In the genomic region with DNA sequence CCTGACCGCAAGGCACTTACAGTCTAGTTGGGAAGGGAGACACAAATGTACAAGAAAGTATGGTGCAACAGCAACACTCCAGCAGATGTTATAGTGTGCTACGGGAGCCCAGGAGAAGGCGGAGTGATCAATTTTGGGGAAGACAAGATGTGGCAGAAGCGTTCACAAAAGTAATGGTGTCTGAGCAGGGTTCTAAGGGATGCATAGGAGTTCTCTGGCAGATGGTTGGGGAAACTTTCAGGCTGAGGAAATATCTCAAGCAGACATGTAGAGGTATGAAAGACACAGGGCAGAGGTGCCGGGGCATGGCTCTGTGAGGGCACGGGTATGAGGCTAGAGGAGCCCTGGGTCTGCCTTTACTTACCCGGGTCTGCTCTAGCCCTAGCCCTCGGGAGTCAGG, we compare ENCODE assay signal across 1 cellular context.
TF ChIP-seq lines count a peak whose summit lies in the region.

No MANE protein-coding gene starts in this region.

TF ChIP-seq in GM12878, 131 proteins besides CTCF, POLR2A, EP300 and RAD21:
- TF ChIP-seq ZNF24 (IDR thresholded peaks at IDR 0.05) = no peak
- no peak for TF ChIP-seq MYC (IDR thresholded peaks at IDR 0.05; ENCODE audit: insufficient read depth, insufficient read length, insufficient replicate concordance, low read length, severe bottlenecking)
- TF ChIP-seq SUPT20H (IDR thresholded peaks at IDR 0.05; ENCODE audit: borderline replicate concordance, control insufficient read depth, low read depth, low read length) = no peak
- TF ChIP-seq HDAC2 (IDR thresholded peaks at IDR 0.05) = no peak
- no peak for TF ChIP-seq RELB (IDR thresholded peaks at IDR 0.05; ENCODE audit: low read depth)
- no peak for TF ChIP-seq SREBF2 (IDR thresholded peaks at IDR 0.05; ENCODE audit: low read length)
- TF ChIP-seq CUX1 (IDR thresholded peaks at IDR 0.05; ENCODE audit: insufficient replicate concordance, low read depth, low read length) = no peak
- no peak for TF ChIP-seq EED (IDR thresholded peaks at IDR 0.05; ENCODE audit: low read depth)
- TF ChIP-seq MTA3 (IDR thresholded peaks at IDR 0.05; ENCODE audit: borderline replicate concordance, low read length) = no peak
- TF ChIP-seq TCF7 (IDR thresholded peaks at IDR 0.05; ENCODE audit: borderline replicate concordance) = no peak
- TF ChIP-seq ZBTB4 (CRISPR knock-in tag; IDR thresholded peaks at IDR 0.05) = no peak
- TF ChIP-seq HCFC1 (IDR thresholded peaks at IDR 0.05; ENCODE audit: low read length) = no peak
- TF ChIP-seq SREBF1 (IDR thresholded peaks at IDR 0.05; ENCODE audit: low read length) = no peak
- TF ChIP-seq, protein P1, sequence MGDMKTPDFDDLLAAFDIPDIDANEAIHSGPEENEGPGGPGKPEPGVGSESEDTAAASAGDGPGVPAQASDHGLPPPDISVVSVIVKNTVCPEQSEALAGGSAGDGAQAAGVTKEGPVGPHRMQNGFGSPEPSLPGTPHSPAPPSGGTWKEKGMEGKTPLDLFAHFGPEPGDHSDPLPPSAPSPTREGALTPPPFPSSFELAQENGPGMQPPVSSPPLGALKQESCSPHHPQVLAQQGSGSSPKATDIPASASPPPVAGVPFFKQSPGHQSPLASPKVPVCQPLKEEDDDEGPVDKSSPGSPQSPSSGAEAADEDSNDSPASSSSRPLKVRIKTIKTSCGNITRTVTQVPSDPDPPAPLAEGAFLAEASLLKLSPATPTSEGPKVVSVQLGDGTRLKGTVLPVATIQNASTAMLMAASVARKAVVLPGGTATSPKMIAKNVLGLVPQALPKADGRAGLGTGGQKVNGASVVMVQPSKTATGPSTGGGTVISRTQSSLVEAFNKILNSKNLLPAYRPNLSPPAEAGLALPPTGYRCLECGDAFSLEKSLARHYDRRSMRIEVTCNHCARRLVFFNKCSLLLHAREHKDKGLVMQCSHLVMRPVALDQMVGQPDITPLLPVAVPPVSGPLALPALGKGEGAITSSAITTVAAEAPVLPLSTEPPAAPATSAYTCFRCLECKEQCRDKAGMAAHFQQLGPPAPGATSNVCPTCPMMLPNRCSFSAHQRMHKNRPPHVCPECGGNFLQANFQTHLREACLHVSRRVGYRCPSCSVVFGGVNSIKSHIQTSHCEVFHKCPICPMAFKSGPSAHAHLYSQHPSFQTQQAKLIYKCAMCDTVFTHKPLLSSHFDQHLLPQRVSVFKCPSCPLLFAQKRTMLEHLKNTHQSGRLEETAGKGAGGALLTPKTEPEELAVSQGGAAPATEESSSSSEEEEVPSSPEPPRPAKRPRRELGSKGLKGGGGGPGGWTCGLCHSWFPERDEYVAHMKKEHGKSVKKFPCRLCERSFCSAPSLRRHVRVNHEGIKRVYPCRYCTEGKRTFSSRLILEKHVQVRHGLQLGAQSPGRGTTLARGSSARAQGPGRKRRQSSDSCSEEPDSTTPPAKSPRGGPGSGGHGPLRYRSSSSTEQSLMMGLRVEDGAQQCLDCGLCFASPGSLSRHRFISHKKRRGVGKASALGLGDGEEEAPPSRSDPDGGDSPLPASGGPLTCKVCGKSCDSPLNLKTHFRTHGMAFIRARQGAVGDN (IDR thresholded peaks at IDR 0.05) = no peak
- no peak for TF ChIP-seq DPF2 (IDR thresholded peaks at IDR 0.05)
- TF ChIP-seq PAX8 (IDR thresholded peaks at IDR 0.05) = no peak
- no peak for TF ChIP-seq TARDBP (IDR thresholded peaks at IDR 0.05; ENCODE audit: borderline replicate concordance)
- TF ChIP-seq, protein P2, sequence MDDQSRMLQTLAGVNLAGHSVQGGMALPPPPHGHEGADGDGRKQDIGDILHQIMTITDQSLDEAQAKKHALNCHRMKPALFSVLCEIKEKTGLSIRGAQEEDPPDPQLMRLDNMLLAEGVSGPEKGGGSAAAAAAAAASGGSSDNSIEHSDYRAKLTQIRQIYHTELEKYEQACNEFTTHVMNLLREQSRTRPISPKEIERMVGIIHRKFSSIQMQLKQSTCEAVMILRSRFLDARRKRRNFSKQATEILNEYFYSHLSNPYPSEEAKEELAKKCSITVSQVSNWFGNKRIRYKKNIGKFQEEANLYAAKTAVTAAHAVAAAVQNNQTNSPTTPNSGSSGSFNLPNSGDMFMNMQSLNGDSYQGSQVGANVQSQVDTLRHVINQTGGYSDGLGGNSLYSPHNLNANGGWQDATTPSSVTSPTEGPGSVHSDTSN (IDR thresholded peaks at IDR 0.05; ENCODE audit: insufficient replicate concordance, low read depth, low read length) = no peak
- TF ChIP-seq BMI1 (IDR thresholded peaks at IDR 0.05; ENCODE audit: borderline replicate concordance) = no peak
